In the genomic region with DNA sequence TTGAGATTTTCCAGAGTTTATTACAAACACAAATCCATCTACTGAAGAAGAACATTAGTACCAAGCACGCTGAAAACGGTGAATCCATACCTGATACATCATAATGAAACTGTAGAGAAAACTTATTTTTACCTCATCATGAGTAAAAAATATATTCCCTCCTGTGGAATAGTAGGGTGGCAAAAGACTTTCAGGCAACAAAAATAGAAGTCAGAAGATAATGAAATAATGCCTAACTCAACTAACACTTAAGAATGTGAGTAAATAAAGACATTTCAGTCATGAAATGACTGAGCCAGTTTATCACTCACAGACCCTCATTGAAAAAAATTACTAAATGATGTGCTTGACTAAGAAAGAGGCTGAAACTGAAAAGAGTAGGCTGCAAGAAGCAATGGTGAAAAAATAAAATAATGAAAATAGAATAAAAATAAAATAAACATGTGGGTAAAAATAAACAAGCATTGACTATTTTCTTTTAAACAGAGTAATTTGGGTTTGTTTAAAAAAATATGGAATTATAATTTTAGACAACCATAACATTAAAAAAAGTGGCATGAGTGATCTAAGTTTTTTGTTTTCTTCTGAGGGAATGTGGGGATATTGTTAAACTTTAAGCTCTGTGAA, we compare ENCODE assay signal across 15 cellular contexts.
DNase-seq lines count a peak whose midpoint lies in the region; ATAC-seq and TF ChIP-seq lines count a peak whose summit lies in the region.
"Had no signal": no experiment of that assay in that cellular context is flagged by ENCODE, and none has a peak within 500 bp of the region (broad histone marks: within the 10 kb centered on the region; RNA-seq: fewer than 3 reads in every experiment).

No MANE protein-coding gene starts in this region.

- no peaks in the 10 kb centered on the region for H3K9me3 Mint-ChIP-seq in stimulated activated memory B cell treated with anti-CD40 and anti-IgM and Interleukin-4, amounts not matched to agents 10 μg/mL and 1 μg/mL and 100 μg/mL, for 72 hours
- H3K9me3 Mint-ChIP-seq in stimulated activated naive CD8-positive, alpha-beta T cell treated with anti-CD3 and anti-CD28 coated beads, Interleukin-15, amount 100 ng/mL, for 72 hours, result no peaks in the 10 kb centered on the region
- H3K9me3 Mint-ChIP-seq: activated CD8-positive, alpha-beta T cell treated with anti-CD3 and anti-CD28 coated beads for 36 hours had no signal

- in situ Hi-C loops in GM13976 (cut with MboI; ENCODE audit: low sequenced_read_pairs, unreplicated experiment), result no loop called here
- in situ Hi-C loops in ACHN (cut with HindIII; ENCODE audit: low pct_ligation_motif_present, low pct_unique_long_range_greater_than_20kb, low sequenced_read_pairs), result no loop called here

- peaks cover 8% of the 10 kb centered on the region for H3K4me1 Mint-ChIP-seq in stimulated activated memory B cell treated with anti-CD40 and anti-IgM and Interleukin-4, amounts not matched to agents 10 μg/mL and 1 μg/mL and 100 μg/mL, for 72 hours
- H3K4me1 Mint-ChIP-seq in stimulated activated naive CD8-positive, alpha-beta T cell treated with anti-CD3 and anti-CD28 coated beads, Interleukin-15, amount 100 ng/mL, for 72 hours, result no peaks in the 10 kb centered on the region

- no peaks in the 10 kb centered on the region for H3K27me3 Mint-ChIP-seq in stimulated activated memory B cell treated with anti-CD40 and anti-IgM and Interleukin-4, amounts not matched to agents 10 μg/mL and 1 μg/mL and 100 μg/mL, for 72 hours
- no peaks in the 10 kb centered on the region for H3K27me3 Mint-ChIP-seq in stimulated activated naive CD8-positive, alpha-beta T cell treated with anti-CD3 and anti-CD28 coated beads, Interleukin-15, amount 100 ng/mL, for 72 hours

- H3K27ac Mint-ChIP-seq in stimulated activated memory B cell treated with anti-CD40 and anti-IgM and Interleukin-4, amounts not matched to agents 10 μg/mL and 1 μg/mL and 100 μg/mL, for 72 hours, result no peak overlapping the region
- no peak overlapping the region for H3K27ac Mint-ChIP-seq in stimulated activated naive CD8-positive, alpha-beta T cell treated with anti-CD3 and anti-CD28 coated beads, Interleukin-15, amount 100 ng/mL, for 72 hours
- H3K27ac Mint-ChIP-seq: activated CD8-positive, alpha-beta T cell treated with anti-CD3 and anti-CD28 coated beads for 36 hours had no signal

- no peak for TF ChIP-seq CTCF in GM13976 (IDR thresholded peaks at IDR 0.05; ENCODE audit: borderline replicate concordance, control extremely low read depth, extremely low read depth, insufficient read depth, missing control alignments)

- no peaks in the 10 kb centered on the region for H3K36me3 Mint-ChIP-seq in stimulated activated memory B cell treated with anti-CD40 and anti-IgM and Interleukin-4, amounts not matched to agents 10 μg/mL and 1 μg/mL and 100 μg/mL, for 72 hours

- H3K4me3 Mint-ChIP-seq in stimulated activated memory B cell treated with anti-CD40 and anti-IgM and Interleukin-4, amounts not matched to agents 10 μg/mL and 1 μg/mL and 100 μg/mL, for 72 hours, result no peak overlapping the region
- no peak overlapping the region for H3K4me3 Mint-ChIP-seq in stimulated activated naive CD8-positive, alpha-beta T cell treated with anti-CD3 and anti-CD28 coated beads, Interleukin-15, amount 100 ng/mL, for 72 hours
- H3K4me3 Mint-ChIP-seq: activated CD8-positive, alpha-beta T cell treated with anti-CD3 and anti-CD28 coated beads for 36 hours had no signal

- ATAC-seq in GM19452 (IDR thresholded peaks at IDR 0.05; ENCODE audit: unreplicated experiment), result peak; percentile 52
- peak; percentile 60 for ATAC-seq in HG02678 (IDR thresholded peaks at IDR 0.05; ENCODE audit: unreplicated experiment)
- peak; percentile 71 for ATAC-seq in HG03378 (IDR thresholded peaks at IDR 0.05; ENCODE audit: unreplicated experiment)
- no peak for ATAC-seq in stimulated activated memory B cell treated with anti-CD40 and anti-IgM and Interleukin-4, amounts not matched to agents 10 μg/mL and 1 μg/mL and 100 μg/mL, for 72 hours
- ATAC-seq in stimulated activated naive CD8-positive, alpha-beta T cell treated with anti-CD3 and anti-CD28 coated beads, Interleukin-15, amount 100 ng/mL, for 72 hours, result no peak
- ATAC-seq: activated CD8-positive, alpha-beta T cell treated with anti-CD3 and anti-CD28 coated beads for 36 hours; Panc1 had no signal

- DNase-seq in GM13976 (ENCODE audit: low spot score) (peak; percentile 48), anterior cingulate cortex (lab: John Stamatoyannopoulos, UW) (no peak), ACHN (no peak)
- no peak for DNase-seq in stimulated activated naive CD8-positive, alpha-beta T cell treated with anti-CD3 and anti-CD28 coated beads, Interleukin-15, amount 100 ng/mL, for 72 hours
- DNase-seq: activated CD8-positive, alpha-beta T cell treated with anti-CD3 and anti-CD28 coated beads for 36 hours; activated naive CD4-positive, alpha-beta T cell treated with anti-CD3 and anti-CD28 coated beads, Interleukin-2, amount 50 U/mL, for 16 hours; caudate nucleus; esophagus squamous epithelium; spleen; upper lobe of left lung had no signal

Comparison
In these comparisons a context has a peak if more than half of its experiments do, and no peak if none do; other contexts are left out.
1. ATAC-seq: peak in GM19452 (single experiment), HG02678 (single experiment) and HG03378 (single experiment); none in stimulated activated memory B cell treated with anti-CD40 and anti-IgM and Interleukin-4, amounts not matched to agents 10 μg/mL and 1 μg/mL and 100 μg/mL, for 72 hours (single experiment) and stimulated activated naive CD8-positive, alpha-beta T cell treated with anti-CD3 and anti-CD28 coated beads, Interleukin-15, amount 100 ng/mL, for 72 hours (single experiment).